Comparison of ENCODE assay signal across 38 cellular contexts in genomic region chr7:142896151-142896550, GRCh38. TPM values are rescaled to one million over a fixed set of nuclear protein-coding genes. Genes with fewer than 3 reads are reported as not detected.
"Had no signal": no experiment of that assay in that cellular context is flagged by ENCODE, and none has a peak within 500 bp of the region (broad histone marks: within the 10 kb centered on the region; RNA-seq: fewer than 3 reads in every experiment).

No MANE protein-coding gene starts in this region.

- H3K27ac ChIP-seq: esophagus muscularis mucosa, foreskin keratinocyte, gastroesophageal sphincter, heart left ventricle, left lung, parathyroid adenoma, psoas muscle, sigmoid colon, stomach, thyroid gland had no signal

- H3K4me3 Mint-ChIP-seq: dendritic cell treated with granulocyte-macrophage colony-stimulating factor and Interleukin-4, amounts not matched to agents 40 ng/mL and 50 ng/mL, for 4 days; endodermal cell; naive thymus-derived CD4-positive, alpha-beta T cell; nephron progenitor cell; stimulated activated effector memory CD8-positive, alpha-beta T cell treated with anti-CD3 and anti-CD28 coated beads, Interleukin-12 subunit alpha, Interleukin-12 subunit beta, amount 100 ng/mL, for 72 hours had no signal

- H3K9me3 Mint-ChIP-seq: dendritic cell treated with granulocyte-macrophage colony-stimulating factor and Interleukin-4, amounts not matched to agents 40 ng/mL and 50 ng/mL, for 4 days; naive thymus-derived CD4-positive, alpha-beta T cell; nephron progenitor cell; stimulated activated effector memory CD8-positive, alpha-beta T cell treated with anti-CD3 and anti-CD28 coated beads, Interleukin-12 subunit alpha, Interleukin-12 subunit beta, amount 100 ng/mL, for 72 hours had no signal

- H3K79me2 ChIP-seq: hepatocyte, parathyroid adenoma had no signal

- H3K9me3 ChIP-seq: esophagus muscularis mucosa, gastroesophageal sphincter, heart left ventricle, left lung, psoas muscle, sigmoid colon, stomach, thyroid gland had no signal

- H3K4me3 ChIP-seq: esophagus muscularis mucosa, gastroesophageal sphincter, heart left ventricle, hepatocyte, left lung, psoas muscle, sigmoid colon, stomach, thyroid gland had no signal

- DNase-seq: effector CD8-positive, alpha-beta T cell; foreskin keratinocyte; left cardiac atrium; left lung; mesenchymal stem cell; midbrain; naive thymus-derived CD4-positive, alpha-beta T cell; nephron progenitor cell; occipital lobe; psoas muscle; right cardiac atrium; sigmoid colon; stimulated activated CD4-positive, alpha-beta T cell treated with anti-CD3 and anti-CD28 coated beads, Interleukin-2, amount 100 ng/mL, for 24 hours; stimulated activated CD4-positive, alpha-beta T cell treated with anti-CD3 and anti-CD28 coated beads, Interleukin-4, amount 100 ng/mL, for 24 hours; stimulated activated naive CD4-positive, alpha-beta T cell treated with Interleukin-2 at 50 U/mL for 16 hours; stomach; thyroid gland; trophoblast cell had no signal

- H3K4me1 Mint-ChIP-seq: naive thymus-derived CD4-positive, alpha-beta T cell; stimulated activated effector memory CD8-positive, alpha-beta T cell treated with anti-CD3 and anti-CD28 coated beads, Interleukin-12 subunit alpha, Interleukin-12 subunit beta, amount 100 ng/mL, for 72 hours had no signal

- H2AFZ ChIP-seq: hepatocyte, parathyroid adenoma had no signal

- H3K36me3 Mint-ChIP-seq: naive thymus-derived CD4-positive, alpha-beta T cell; stimulated activated effector memory CD8-positive, alpha-beta T cell treated with anti-CD3 and anti-CD28 coated beads, Interleukin-12 subunit alpha, Interleukin-12 subunit beta, amount 100 ng/mL, for 72 hours had no signal

- H3K9ac ChIP-seq: parathyroid adenoma had no signal

- H3K4me2 ChIP-seq: hepatocyte had no signal

- H3K4me1 ChIP-seq: esophagus muscularis mucosa, foreskin keratinocyte, gastroesophageal sphincter, heart left ventricle, left lung, parathyroid adenoma, psoas muscle, sigmoid colon, stomach had no signal

- H3K27ac Mint-ChIP-seq: dendritic cell treated with granulocyte-macrophage colony-stimulating factor and Interleukin-4, amounts not matched to agents 40 ng/mL and 50 ng/mL, for 4 days; endodermal cell; naive thymus-derived CD4-positive, alpha-beta T cell; stimulated activated effector memory CD8-positive, alpha-beta T cell treated with anti-CD3 and anti-CD28 coated beads, Interleukin-12 subunit alpha, Interleukin-12 subunit beta, amount 100 ng/mL, for 72 hours had no signal

- H3K27me3 ChIP-seq: hepatocyte, left lung, sigmoid colon, thyroid gland had no signal

- ATAC-seq: foreskin keratinocyte; gastroesophageal sphincter; heart left ventricle; left cardiac atrium; left lung; naive thymus-derived CD4-positive, alpha-beta T cell; psoas muscle; right cardiac atrium; stimulated activated effector memory CD8-positive, alpha-beta T cell treated with anti-CD3 and anti-CD28 coated beads, Interleukin-12 subunit alpha, Interleukin-12 subunit beta, amount 100 ng/mL, for 72 hours had no signal

RNA-seq across cellular contexts. Expression of gene TRPV6, which starts 10.6 kb away (rescaled TPM):
- total RNA-seq: esophagus muscularis mucosa, fibroblast of lung, lung microvascular endothelial cell, psoas muscle, right cardiac atrium, sigmoid colon, skeletal muscle tissue had no signal
- polyA plus RNA-seq: fibroblast of lung; heart left ventricle; naive thymus-derived CD4-positive, alpha-beta T cell; right cardiac atrium had no signal

RNA-seq across cellular contexts. Expression of gene TRPV5, which starts 37.4 kb away (rescaled TPM):
- total RNA-seq: epithelial cell of proximal tubule; fibroblast of lung; foreskin keratinocyte; heart left ventricle; hepatocyte; kidney epithelial cell; left cardiac atrium; left lung; lower leg skin; lung microvascular endothelial cell; mucosa of gallbladder; naive thymus-derived CD4-positive, alpha-beta T cell; renal cortical epithelial cell; right cardiac atrium; sigmoid colon; skeletal muscle tissue; stomach; subcutaneous adipose tissue; temporal lobe; thyroid gland had no signal
- polyA plus RNA-seq: fibroblast of lung; foreskin keratinocyte; heart left ventricle; hepatocyte; naive thymus-derived CD4-positive, alpha-beta T cell; psoas muscle; right cardiac atrium; stomach; urinary bladder had no signal

RNA-seq across cellular contexts. Expression of gene LLCFC1, which starts 43.1 kb away (rescaled TPM):
- total RNA-seq: cerebellum, endodermal cell, epithelial cell of proximal tubule, esophagus muscularis mucosa, fibroblast of lung, foreskin keratinocyte, gastroesophageal sphincter, heart left ventricle, hepatocyte, kidney epithelial cell, left cardiac atrium, lower leg skin, lung microvascular endothelial cell, mucosa of gallbladder, occipital lobe, psoas muscle, renal cortical epithelial cell, right cardiac atrium, sigmoid colon, skeletal muscle tissue, stomach, subcutaneous adipose tissue, temporal lobe, urinary bladder had no signal
- polyA plus RNA-seq: fibroblast of lung; foreskin keratinocyte; heart left ventricle; hepatocyte; naive thymus-derived CD4-positive, alpha-beta T cell; psoas muscle; right cardiac atrium; sigmoid colon; urinary bladder had no signal
